8 cellular contexts compared by ENCODE assay signal in genomic region chr19:16078759-16079707, GRCh38. TPM values are rescaled to one million over a fixed set of nuclear protein-coding genes. Genes with fewer than 3 reads are reported as not detected.
DNase-seq lines count a peak whose midpoint lies in the region; ATAC-seq and TF ChIP-seq lines count a peak whose summit lies in the region.

No MANE protein-coding gene starts in this region.

- H3K27ac Mint-ChIP-seq in naive thymus-derived CD4-positive, alpha-beta T cell = peak overlapping the region; percentile 90 to 99 (median 96)

- peaks cover 6% of the 10 kb centered on the region; the same call in 1 of the 2 replicates for H3F3A ChIP-seq in OCI-LY1 (ENCODE audit: insufficient read depth, low read length)

- H3K36me3 ChIP-seq in OCI-LY1 (ENCODE audit: insufficient read depth, low read length) (no peaks in the 10 kb centered on the region; the same call in 1 of the 2 replicates), esophagus muscularis mucosa (peaks cover 27 to 36% (median 33%) of the 10 kb centered on the region in 4 donors), testis (ENCODE audit: low read depth, missing control alignments) (no peaks in the 10 kb centered on the region)
- H3K36me3 ChIP-seq in naive thymus-derived CD4-positive, alpha-beta T cell (ENCODE audit: control insufficient read depth in 2 of 3, insufficient read depth in 3 of 3, low read length in 3 of 3) = peaks cover 4 to 40% (median 13%) of the 10 kb centered on the region in 3 experiments

- CTCF ChIA-PET in GM10248 (lab: Yijun Ruan, JAX) = interaction anchor here (1.0 to 4.2 kb wide), 4 partner anchors 28 to 62 kb away, joined by 3 to 16 read pairs (median 5); no protein-coding TSS in a partner anchor
- CTCF ChIA-PET in naive thymus-derived CD4-positive, alpha-beta T cell (lab: Charles Lee) = interaction anchor here (0.7 to 2.0 kb wide), 4 partner anchors 8 to 417 kb away, joined by 4 to 7 read pairs (median 4); partner anchors contain the start of gene CALR3

- H3K4me3 Mint-ChIP-seq in naive thymus-derived CD4-positive, alpha-beta T cell = peak overlapping the region; percentile 84 to 97 (median 90)

- peaks cover 0 to 47% (median 3%) of the 10 kb centered on the region in 5 donors for H3K36me3 Mint-ChIP-seq in naive thymus-derived CD4-positive, alpha-beta T cell

- H3K9me2 ChIP-seq in OCI-LY1 (ENCODE audit: low read depth, low read length) = no peaks in the 10 kb centered on the region

- H3K79me2 ChIP-seq in OCI-LY1 (ENCODE audit: insufficient read depth, low read length) = no peaks in the 10 kb centered on the region

- H3K4me2 ChIP-seq in OCI-LY1 (ENCODE audit: low read length) = peak overlapping the region; percentile 69

- H3K9me3 Mint-ChIP-seq in naive thymus-derived CD4-positive, alpha-beta T cell = peaks cover 0 to 4% (median 0%) of the 10 kb centered on the region in 11 donors

- peaks cover 29% of the 10 kb centered on the region for H3K4me1 ChIP-seq in OCI-LY1 (ENCODE audit: insufficient read depth, low read length, severe bottlenecking)
- peaks cover 53 to 86% (median 83%) of the 10 kb centered on the region in 4 donors for H3K4me1 ChIP-seq in esophagus muscularis mucosa
- peaks cover 35 to 54% of the 10 kb centered on the region in 2 donors for H3K4me1 ChIP-seq in naive thymus-derived CD4-positive, alpha-beta T cell (ENCODE audit: control insufficient read depth in 2 of 2, insufficient read depth in 2 of 2, low read length in 2 of 2)
- peaks cover 32% of the 10 kb centered on the region for H3K4me1 ChIP-seq in testis

- no peaks in the 10 kb centered on the region for H4K20me1 ChIP-seq in OCI-LY1 (ENCODE audit: insufficient read depth, low read length)

- POLR2A ChIA-PET in GM10248 (lab: Yijun Ruan, JAX) = interaction anchor here (0.7 kb wide), 1 partner anchor 89 kb away, joined by 4 read pairs; no protein-coding TSS in a partner anchor
- POLR2A ChIA-PET in naive thymus-derived CD4-positive, alpha-beta T cell (lab: Charles Lee) = interaction anchor here (0.7 to 9.0 kb wide), 14 partner anchors 6 to 296 kb away, joined by 3 to 128 read pairs (median 4); partner anchors contain the start of genes FAM32A, KLF2 and RAB8A

- peaks cover 49 to 78% (median 72%) of the 10 kb centered on the region in 7 donors for H3K4me1 Mint-ChIP-seq in naive thymus-derived CD4-positive, alpha-beta T cell

- H3K9me3 ChIP-seq in OCI-LY1 (ENCODE audit: low read length) = no peaks in the 10 kb centered on the region
- peaks cover 0 to 5% (median 0%) of the 10 kb centered on the region in 4 donors for H3K9me3 ChIP-seq in esophagus muscularis mucosa
- H3K9me3 ChIP-seq in naive thymus-derived CD4-positive, alpha-beta T cell (ENCODE audit: control insufficient read depth in 2 of 3, low read length in 3 of 3) = no peaks in the 10 kb centered on the region
- H3K9me3 ChIP-seq in testis = no peaks in the 10 kb centered on the region

- H3K27ac ChIP-seq in OCI-LY1 (ENCODE audit: low read depth, low read length, poor library complexity, severe bottlenecking) = peak overlapping the region; percentile 84
- peak overlapping the region; percentile 97 to 100 (median 100) for H3K27ac ChIP-seq in esophagus muscularis mucosa (replicated peaks in 1 of 4)
- H3K27ac ChIP-seq in naive thymus-derived CD4-positive, alpha-beta T cell (ENCODE audit: low read depth, low read length) = peak overlapping the region; percentile 89
- peak overlapping the region; percentile 100 for H3K27ac ChIP-seq in testis

- peak overlapping the region; percentile 61 for H3K4me3 ChIP-seq in OCI-LY1 (ENCODE audit: low read depth, low read length, poor library complexity, severe bottlenecking)
- peak overlapping the region; percentile 73 to 100 (median 99) for H3K4me3 ChIP-seq in esophagus muscularis mucosa
- peak overlapping the region; percentile 59 for H3K4me3 ChIP-seq in naive thymus-derived CD4-positive, alpha-beta T cell (ENCODE audit: low read length)
- H3K4me3 ChIP-seq in testis = peak overlapping the region; percentile 79 to 100

- no peak overlapping the region for H2AFZ ChIP-seq in OCI-LY1 (ENCODE audit: low read length)

- H3K9ac ChIP-seq in OCI-LY1 (ENCODE audit: low read length) = peak overlapping the region; percentile 54

- no peaks in the 10 kb centered on the region for H3K27me3 ChIP-seq in OCI-LY1 (ENCODE audit: insufficient read depth, low read length)
- H3K27me3 ChIP-seq in esophagus muscularis mucosa = peaks cover 0 to 5% (median 0%) of the 10 kb centered on the region in 4 donors
- no peaks in the 10 kb centered on the region for H3K27me3 ChIP-seq in naive thymus-derived CD4-positive, alpha-beta T cell (ENCODE audit: control insufficient read depth in 2 of 2, insufficient read depth in 2 of 2, low read length in 2 of 2)
- no peaks in the 10 kb centered on the region for H3K27me3 ChIP-seq in testis

- TF ChIP-seq EP300 in esophagus muscularis mucosa (IDR thresholded peaks at IDR 0.05) = peak; percentile 31

- WGBS in esophagus muscularis mucosa = 4% methylated on average over 17 of the region's 17 CpGs
- 16 to 20% methylated on average over 17 of the region's 17 CpGs for WGBS in testis, 2 donors

- ATAC-seq in HG02938 (IDR thresholded peaks at IDR 0.05; ENCODE audit: unreplicated experiment) = peak; percentile 48
- peak; percentile 82 for ATAC-seq in naive thymus-derived CD4-positive, alpha-beta T cell

- H3K27me3 Mint-ChIP-seq in naive thymus-derived CD4-positive, alpha-beta T cell = no peaks in the 10 kb centered on the region

- TF ChIP-seq POLR2A in esophagus muscularis mucosa (IDR thresholded peaks at IDR 0.05; ENCODE audit: low read depth) (peak; percentile 10), testis (IDR thresholded peaks at IDR 0.05) (no peak)

- no peak for TF ChIP-seq CTCF in GM10248 (IDR thresholded peaks at IDR 0.05; ENCODE audit: control extremely low read depth, extremely low read depth, low read depth, missing control alignments)
- no peak for TF ChIP-seq CTCF in OCI-LY1 (IDR thresholded peaks at IDR 0.05; ENCODE audit: low read length)
- no peak for TF ChIP-seq CTCF in esophagus muscularis mucosa (IDR thresholded peaks at IDR 0.05)
- TF ChIP-seq CTCF in testis (IDR thresholded peaks at IDR 0.05) = no peak

- DNase-seq in GM10248 (ENCODE audit: extremely low spot score) (peak; percentile 72), activated T-cell treated with anti-CD3 and anti-CD28 coated beads for 48 hours (ENCODE audit: low read depth) (peak; percentile 41), esophagus muscularis mucosa (ENCODE audit: extremely low spot score) (peak; percentile 96), testis (peak; percentile 84), posterior vena cava (ENCODE audit: low spot score) (no peak)
- DNase-seq in naive thymus-derived CD4-positive, alpha-beta T cell = peak in 8 of 9 donors; percentile 60 to 91 (median 85)

- intact Hi-C loops in esophagus muscularis mucosa (cut with DNase I) = no loop called here
- intact Hi-C loops in naive thymus-derived CD4-positive, alpha-beta T cell (cut with micrococcal nuclease) = loop anchor here (1.0 to 10.0 kb wide), 14 partner anchors 7 to 1554 kb away; partner anchors contain the start of genes RAB8A (in 2 of the 2), AP1M1 (in 1 of the 2), HSH2D (in 1 of the 2) and KLF2 (in 1 of the 2)
- intact Hi-C loops in testis (cut with DNase I; ENCODE audit: low total_unique reads) = no loop called here
- intact Hi-C loops in posterior vena cava (cut with DNase I) = no loop called here

RNA-seq across cellular contexts. Expression of gene TPM4, which starts 2.7 kb away (rescaled TPM):
- total RNA-seq in esophagus muscularis mucosa (100 to 1,000 TPM; 378 to 445 (median 414) TPM), testis (100 to 1,000 TPM; 212 to 271 TPM), posterior vena cava (1,000 to 10,000 TPM; 1,050 to 1,475 TPM)
- 100 to 1,000 TPM in 3 of 5 experiments, 10 to 100 TPM in 2; 65.8 to 435 (median 126) TPM for total RNA-seq in naive thymus-derived CD4-positive, alpha-beta T cell
- 10 to 100 TPM; 28.2 to 43.5 TPM for polyA plus RNA-seq in naive thymus-derived CD4-positive, alpha-beta T cell
- 227 TPM for polyA plus RNA-seq in testis (ENCODE audit: insufficient read depth, low read depth, low replicate concordance)

RNA-seq across cellular contexts. Expression of gene RAB8A, which starts 32.7 kb away (rescaled TPM):
- total RNA-seq in esophagus muscularis mucosa = 10 to 100 TPM; 37.9 to 56.4 (median 42.9) TPM
- total RNA-seq in naive thymus-derived CD4-positive, alpha-beta T cell = 100 to 1,000 TPM in 2 of 5 experiments, 10 to 100 TPM in 3; 64.4 to 154 (median 74.5) TPM
- polyA plus RNA-seq in naive thymus-derived CD4-positive, alpha-beta T cell = 10 to 100 TPM; 61.8 to 82.2 TPM
- 10 to 100 TPM; 63.3 to 69.0 TPM for total RNA-seq in testis
- polyA plus RNA-seq in testis (ENCODE audit: insufficient read depth, low read depth, low replicate concordance) = 45.9 TPM
- 10 to 100 TPM; 53.5 to 58.3 TPM for total RNA-seq in posterior vena cava

Comparison
In these comparisons a context has a peak if more than half of its experiments do, and no peak if none do; other contexts are left out.
1. intact Hi-C loops: an anchor here in naive thymus-derived CD4-positive, alpha-beta T cell (1.0 to 10.0 kb wide); none called in esophagus muscularis mucosa, testis and posterior vena cava.